ENCODE assay signal across 8 cellular contexts in the genomic region with DNA sequence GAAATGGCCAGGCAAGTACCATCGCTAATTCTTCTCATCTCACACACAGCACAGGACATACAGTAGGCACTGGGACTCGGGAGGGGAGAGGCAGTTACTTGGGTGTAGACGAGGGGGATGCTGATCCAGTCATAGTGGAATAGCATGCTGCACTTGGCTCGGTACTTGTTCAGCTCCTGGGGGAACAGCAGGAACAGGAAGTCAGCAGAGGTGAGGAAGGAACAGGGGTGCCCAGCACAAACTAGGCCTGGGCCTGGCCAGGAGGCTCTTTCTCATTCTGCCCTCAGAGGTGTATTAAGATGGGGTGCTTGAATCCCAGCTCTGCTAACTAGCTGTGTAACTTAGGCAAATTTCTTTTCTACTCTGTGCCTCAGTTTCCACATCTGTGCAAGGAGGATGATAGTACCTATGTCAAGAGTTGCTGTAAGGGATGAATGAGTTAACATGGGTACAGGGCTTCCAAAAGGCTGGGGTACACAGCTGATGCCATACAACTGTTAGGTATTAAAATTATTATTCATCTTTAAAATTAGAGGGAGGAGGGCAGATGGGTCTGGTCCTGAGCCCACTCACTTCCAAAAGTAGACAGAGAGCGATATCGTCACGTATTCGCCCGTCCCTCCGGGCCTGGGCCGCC.
DNase-seq lines count a peak whose midpoint lies in the region; ATAC-seq and TF ChIP-seq lines count a peak whose summit lies in the region.

No MANE protein-coding gene starts in this region.

- H3K9me3 ChIP-seq in HUES48 (ENCODE audit: control insufficient read depth, insufficient read depth, low read length) (no peaks in the 10 kb centered on the region), duodenal mucosa (ENCODE audit: control insufficient read depth in 1 of 2, low read length in 2 of 2) (no peaks in the 10 kb centered on the region)

- no peak overlapping the region for H3K27ac Mint-ChIP-seq in nephron progenitor cell

- peaks cover 38% of the 10 kb centered on the region for H3K4me1 Mint-ChIP-seq in nephron progenitor cell

- peaks cover 20% of the 10 kb centered on the region for H3K36me3 Mint-ChIP-seq in nephron progenitor cell (ENCODE audit: low read depth)

- H3K4me3 Mint-ChIP-seq in nephron progenitor cell, result peak overlapping the region; percentile 71

- H3K27me3 ChIP-seq in HUES48 (ENCODE audit: control insufficient read depth, insufficient read depth, low read length), result peaks cover 9% of the 10 kb centered on the region
- H3K27me3 ChIP-seq in duodenal mucosa (ENCODE audit: control insufficient read depth in 1 of 2, insufficient read depth in 2 of 2, low read length in 2 of 2), result no peaks in the 10 kb centered on the region

- no peak overlapping the region for H3K9ac ChIP-seq in HUES48 (ENCODE audit: low read depth, low read length)
- H3K9ac ChIP-seq in duodenal mucosa (ENCODE audit: low read depth in 1 of 2, low read length in 2 of 2), result peak overlapping the region; percentile 5 to 63

- H3K4me1 ChIP-seq in HUES48 (ENCODE audit: control insufficient read depth, insufficient read depth, low read length), result peaks cover 27% of the 10 kb centered on the region
- H3K4me1 ChIP-seq in duodenal mucosa (ENCODE audit: control insufficient read depth in 1 of 2, insufficient read depth in 2 of 2, low read length in 2 of 2), result peaks cover 16 to 24% of the 10 kb centered on the region in 2 donors

- peaks cover 23% of the 10 kb centered on the region for H3K27me3 Mint-ChIP-seq in nephron progenitor cell (ENCODE audit: low read depth, poor library complexity)

- no peak for ATAC-seq in HG02870 (IDR thresholded peaks at IDR 0.05; ENCODE audit: unreplicated experiment)
- no peak for ATAC-seq in HG03442 (IDR thresholded peaks at IDR 0.05; ENCODE audit: unreplicated experiment)
- no peak for ATAC-seq in GM21737 (IDR thresholded peaks at IDR 0.05; ENCODE audit: unreplicated experiment)

- no peak for DNase-seq in AG10803 (ENCODE audit: low read depth)
- DNase-seq in nephron progenitor cell, result no peak
- DNase-seq in activated CD4-positive, CD25-positive, alpha-beta regulatory T cell (lab: John Stamatoyannopoulos, UW), result no peak

- TF ChIP-seq CTCF in AG10803 (conservative IDR thresholded peaks at IDR 0.05; ENCODE audit: low read length) (no peak), nephron progenitor cell (IDR thresholded peaks at IDR 0.05) (no peak)

- H3K36me3 ChIP-seq in HUES48 (ENCODE audit: control insufficient read depth, insufficient read depth, low read length) (0 out of 2 replicates have a peak, but pooled peaks cover 6% of the 10 kb centered on the region), duodenal mucosa (ENCODE audit: control insufficient read depth in 1 of 2, insufficient read depth in 2 of 2, low read length in 2 of 2) (peaks cover 6 to 10% of the 10 kb centered on the region in 2 donors)

- no peaks in the 10 kb centered on the region for H3K9me3 Mint-ChIP-seq in nephron progenitor cell

- H3K27ac ChIP-seq in HUES48 (ENCODE audit: low read depth, low read length), result no peak overlapping the region
- no peak overlapping the region for H3K27ac ChIP-seq in duodenal mucosa (ENCODE audit: low read depth, low read length)

- peak overlapping the region; percentile 53 for H3K4me3 ChIP-seq in AG10803 (ENCODE audit: low read length)
- H3K4me3 ChIP-seq in HUES48 (ENCODE audit: low read depth, low read length), result peak overlapping the region; percentile 63; the same call in 1 of the 2 replicates
- H3K4me3 ChIP-seq in duodenal mucosa (ENCODE audit: low read depth in 1 of 2, low read length in 2 of 2), result peak overlapping the region; percentile 69
